1 cellular context compared by ENCODE assay signal in the genomic region with DNA sequence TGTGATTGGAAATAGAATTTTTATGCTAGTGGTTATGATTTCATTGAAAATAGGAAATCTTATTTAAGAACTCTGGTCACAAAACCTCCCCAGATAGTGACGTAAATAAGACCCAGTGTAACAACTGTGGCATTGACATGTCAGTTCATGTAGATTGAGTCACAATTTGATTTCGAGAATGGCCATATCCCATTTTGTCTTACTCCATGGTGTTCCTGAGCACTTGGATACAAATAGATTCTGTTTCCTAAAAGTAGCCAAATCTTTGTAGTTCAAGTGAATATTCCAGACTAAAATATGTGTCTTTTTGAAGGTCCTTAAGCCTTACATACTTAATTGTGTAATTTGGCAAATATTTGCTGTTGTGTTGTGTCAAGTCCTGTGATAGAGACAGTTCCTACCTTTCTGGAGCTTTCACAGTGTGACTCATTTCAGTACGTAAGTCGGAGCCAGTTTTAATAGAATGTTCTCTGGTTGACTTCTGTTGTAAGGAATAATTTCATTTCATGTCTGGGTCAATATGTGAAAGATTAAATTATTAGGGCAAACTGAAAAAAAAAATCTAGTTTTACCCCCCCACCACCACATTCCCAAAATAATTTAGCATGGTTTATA.
TF ChIP-seq lines count a peak whose summit lies in the region.

No MANE protein-coding gene starts in this region.

TF ChIP-seq in K562, 482 proteins besides CTCF, POLR2A, EP300 and RAD21 (continued from another document):
- TF ChIP-seq, protein P1, sequence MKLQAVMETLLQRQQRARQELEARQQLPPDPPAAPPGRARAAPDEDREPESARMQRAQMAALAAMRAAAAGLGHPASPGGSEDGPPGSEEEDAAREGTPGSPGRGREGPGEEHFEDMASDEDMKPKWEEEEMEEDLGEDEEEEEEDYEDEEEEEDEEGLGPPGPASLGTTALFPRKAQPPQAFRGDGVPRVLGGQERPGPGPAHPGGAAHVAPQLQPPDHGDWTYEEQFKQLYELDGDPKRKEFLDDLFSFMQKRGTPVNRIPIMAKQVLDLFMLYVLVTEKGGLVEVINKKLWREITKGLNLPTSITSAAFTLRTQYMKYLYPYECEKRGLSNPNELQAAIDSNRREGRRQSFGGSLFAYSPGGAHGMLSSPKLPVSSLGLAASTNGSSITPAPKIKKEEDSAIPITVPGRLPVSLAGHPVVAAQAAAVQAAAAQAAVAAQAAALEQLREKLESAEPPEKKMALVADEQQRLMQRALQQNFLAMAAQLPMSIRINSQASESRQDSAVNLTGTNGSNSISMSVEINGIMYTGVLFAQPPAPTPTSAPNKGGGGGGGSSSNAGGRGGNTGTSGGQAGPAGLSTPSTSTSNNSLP (IDR thresholded peaks at IDR 0.05; ENCODE audit: borderline replicate concordance, low read depth, low read length), result no peak
- TF ChIP-seq ZNF224 (CRISPR knock-in tag; IDR thresholded peaks at IDR 0.05) (no peak), HNRNPL (IDR thresholded peaks at IDR 0.05; ENCODE audit: low read depth, low read length) (no peak)
